In the genomic region with DNA sequence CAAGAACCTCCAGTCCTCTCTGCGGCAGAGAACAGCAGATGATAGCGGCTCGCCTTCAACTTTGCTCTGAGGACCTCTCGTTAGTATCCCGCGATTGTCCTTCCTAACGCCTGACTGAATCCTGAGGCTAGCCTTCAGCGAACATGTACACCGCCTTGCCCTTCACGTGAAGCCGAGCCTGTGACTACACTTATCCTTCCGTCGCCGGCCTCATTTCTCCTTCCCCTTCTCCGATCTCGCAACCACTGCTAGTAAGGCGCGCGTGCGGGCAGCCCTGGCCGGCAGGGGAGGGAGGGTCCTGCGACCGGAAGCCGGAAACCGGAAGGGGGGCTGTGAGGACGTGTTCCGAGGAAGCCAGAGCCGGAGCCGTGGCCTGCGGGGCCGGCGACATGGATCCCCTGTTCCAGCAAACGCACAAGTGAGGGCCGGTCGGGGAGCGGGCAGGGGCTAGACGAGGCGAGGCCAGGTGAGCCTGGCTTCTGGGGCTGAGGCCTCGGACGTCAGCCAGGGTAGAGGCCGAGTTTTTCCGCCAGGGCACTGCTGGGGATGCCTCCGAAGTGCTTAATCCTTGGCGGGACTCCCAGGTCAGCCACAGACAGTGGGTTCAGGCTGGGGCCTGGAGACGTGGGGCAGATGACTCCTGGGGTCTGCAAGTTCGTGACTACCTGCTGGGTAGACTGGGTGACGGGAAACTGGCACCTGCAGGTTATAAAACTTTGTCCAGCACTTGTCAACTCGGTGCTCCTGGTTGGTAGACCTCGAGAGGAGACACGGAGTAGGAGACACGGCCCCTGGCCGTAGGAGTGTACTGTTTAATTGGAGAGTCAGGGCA, we compare ENCODE assay signal across 8 cellular contexts. TPM values are rescaled to one million over a fixed set of nuclear protein-coding genes. Genes with fewer than 3 reads are reported as not detected.
DNase-seq lines count a peak whose midpoint lies in the region; ATAC-seq and TF ChIP-seq lines count a peak whose summit lies in the region.

A gene (plus strand): TSS at position 357 of the 832 bp plus-strand sequence. CDS start 33 bp downstream, at position 390.

- H3K4me3 Mint-ChIP-seq in type B pancreatic cell, result peak within 1 kb of the TSS; percentile 93

- H3K4me1 Mint-ChIP-seq in type B pancreatic cell (ENCODE audit: unreplicated experiment), result peaks cover 43% of the 10 kb centered on the region

- ATAC-seq in HG02763 (IDR thresholded peaks at IDR 0.05; ENCODE audit: unreplicated experiment), result peak; percentile 86

- DNase-seq in NCI-H1417 treated with DMSO at 0.1 percent for 48 hours (lab: John Stamatoyannopoulos, UW) (peak; percentile 77), T follicular helper cell (ENCODE audit: low read depth) (peak; percentile 71), adipocyte (ENCODE audit: low read depth) (peak; percentile 95), cardiac septum (ENCODE audit: low spot score) (peak; percentile 96), posterior cingulate gyrus (peak; percentile 84 to 98 (median 91)), type B pancreatic cell (ENCODE audit: extremely low spot score, unreplicated experiment) (peak; percentile 91)

- intact Hi-C loops in cardiac septum (cut with DNase I) (no loop called here), posterior cingulate gyrus (cut with DNase I) (loop anchor here (5.0 kb wide), 1 partner anchor 144 kb away; no protein-coding TSS in a partner anchor)

- H3K36me3 Mint-ChIP-seq in type B pancreatic cell, result no peaks in the 10 kb centered on the region

- peak within 1 kb of the TSS; percentile 90 for H3K4me3 ChIP-seq in GM12875 (ENCODE audit: low read depth, low read length)
- H3K4me3 ChIP-seq in adipocyte (ENCODE audit: low read length), result peak within 1 kb of the TSS; percentile 95

- H3K27me3 ChIP-seq in adipocyte (replicated peaks; ENCODE audit: control insufficient read depth, insufficient read depth, low read length), result no peaks in the 10 kb centered on the region

- no peaks in the 10 kb centered on the region for H3K36me3 ChIP-seq in adipocyte (ENCODE audit: control insufficient read depth, insufficient read depth, low read length, severe bottlenecking)

- H3K27me3 Mint-ChIP-seq in type B pancreatic cell, result no peaks in the 10 kb centered on the region

- H3K9ac ChIP-seq in adipocyte (ENCODE audit: low read length), result peak within 1 kb of the TSS; percentile 96

- TF ChIP-seq CTCF in GM12875 (IDR thresholded peaks at IDR 0.05; ENCODE audit: borderline replicate concordance, insufficient read depth, low read depth, low read length), result no peak
- no peak for TF ChIP-seq CTCF in type B pancreatic cell (conservative IDR thresholded peaks at IDR 0.05)

- H3K27ac Mint-ChIP-seq in type B pancreatic cell, result peak within 1 kb of the TSS; percentile 100

- H3K4me1 ChIP-seq in adipocyte (ENCODE audit: control insufficient read depth, insufficient read depth, low read length), result peaks cover 23% of the 10 kb centered on the region

- no peaks in the 10 kb centered on the region for H3K9me3 Mint-ChIP-seq in type B pancreatic cell

- H3K9me3 ChIP-seq in adipocyte (ENCODE audit: control insufficient read depth, low read length), result no peaks in the 10 kb centered on the region

RNA-seq across cellular contexts. Expression of the gene that starts here (rescaled TPM):
- 45.9 TPM for total RNA-seq in cardiac septum
- total RNA-seq in type B pancreatic cell (ENCODE audit: low replicate concordance), result 60.2 and 63.4 TPM in 2 replicates

Comparison
In these comparisons a context has a peak if more than half of its experiments do, and no peak if none do; other contexts are left out.
1. Peak in every context shown above with its lines: DNase-seq, ATAC-seq and H3K4me3 ChIP-seq.